8 cellular contexts compared by ENCODE assay signal in genomic region chr14:69005432-69006148, GRCh38. TPM values are rescaled to one million over a fixed set of nuclear protein-coding genes. Genes with fewer than 3 reads are reported as not detected.
DNase-seq lines count a peak whose midpoint lies in the region; ATAC-seq and TF ChIP-seq lines count a peak whose summit lies in the region.

No MANE protein-coding gene starts in this region.

- intact Hi-C loops in sigmoid colon (cut with DNase I), result no loop called here
- intact Hi-C loops in CD14-positive monocyte (cut with micrococcal nuclease), result no loop called here

- no peaks in the 10 kb centered on the region for H3K36me3 Mint-ChIP-seq in CD14-positive monocyte

- H3K27me3 ChIP-seq in SJSA1 (replicated peaks), result no peaks in the 10 kb centered on the region
- H3K27me3 ChIP-seq in sigmoid colon, result no peaks in the 10 kb centered on the region

- TF ChIP-seq EP300 in sigmoid colon (IDR thresholded peaks at IDR 0.05), result peak in 1 of 4 donors; percentile 73

- peaks cover 1 to 3% (median 1%) of the 10 kb centered on the region in 3 donors for H3K27me3 Mint-ChIP-seq in CD14-positive monocyte (ENCODE audit: low read depth in 3 of 3)

- DNase-seq in H4 (ENCODE audit: low spot score) (peak; percentile 90), SJSA1 (ENCODE audit: low read depth in 1 of 2, low spot score in 2 of 2) (peak; percentile 79 to 88), glomerular endothelial cell (ENCODE audit: extremely low read depth, low read depth, low spot score) (peak; percentile 89), sigmoid colon (peak; percentile 89), GDM1 (lab: John Stamatoyannopoulos, UW) (no peak), T-helper 9 cell (no peak), CD14-positive monocyte (ENCODE audit: low spot score) (no peak)

- H3K27ac Mint-ChIP-seq in CD14-positive monocyte, result no peak overlapping the region

- H3K36me3 ChIP-seq in SJSA1, result no peaks in the 10 kb centered on the region
- H3K36me3 ChIP-seq in sigmoid colon, result no peaks in the 10 kb centered on the region

- H3K4me1 ChIP-seq in SJSA1 (replicated peaks) (peaks cover 33% of the 10 kb centered on the region), sigmoid colon (peaks cover 0 to 32% (median 18%) of the 10 kb centered on the region in 4 donors)

- peaks cover 0 to 2% (median 0%) of the 10 kb centered on the region in 7 donors for H3K9me3 Mint-ChIP-seq in CD14-positive monocyte

- TF ChIP-seq CTCF in sigmoid colon (IDR thresholded peaks at IDR 0.05) (no peak), CD14-positive monocyte (IDR thresholded peaks at IDR 0.05) (no peak)

- WGBS in sigmoid colon, 2 donors, result 52 to 68% methylated on average over 11 of the region's 11 CpGs

- H3K4me3 ChIP-seq in SJSA1 (no peak overlapping the region), sigmoid colon (no peak overlapping the region)

- H3K27ac ChIP-seq in SJSA1, result no peak overlapping the region
- peak overlapping the region in 3 of 4 donors; percentile 43 to 74 (median 66) for H3K27ac ChIP-seq in sigmoid colon

- no peak overlapping the region for H3K4me3 Mint-ChIP-seq in CD14-positive monocyte

- peaks cover 14% of the 10 kb centered on the region for H3K4me1 Mint-ChIP-seq in CD14-positive monocyte

- no peak for ATAC-seq in GM21367 (IDR thresholded peaks at IDR 0.05; ENCODE audit: unreplicated experiment)

- no peak for TF ChIP-seq POLR2A in sigmoid colon (IDR thresholded peaks at IDR 0.05)

- H3K9me3 ChIP-seq in SJSA1 (replicated peaks) (no peaks in the 10 kb centered on the region), sigmoid colon (no peaks in the 10 kb centered on the region)

RNA-seq across cellular contexts. Expression of gene ACTN1, which starts 26.5 kb away (rescaled TPM):
- 102 and 127 TPM in 2 replicates for total RNA-seq in H4 (2014; rRNA removed; shearing (Covaris generic))
- total RNA-seq in SJSA1 (2014; rRNA removed; shearing (Covaris generic)), result 262 and 370 TPM in 2 replicates
- total RNA-seq in glomerular endothelial cell, result 595 and 671 TPM in 2 replicates
- total RNA-seq in sigmoid colon, result 1,000 to 10,000 TPM in 1 of 4 donors, 100 to 1,000 TPM in 3; 372 to 1,069 (median 688) TPM
- 10 to 100 TPM; 20.1 to 98.1 (median 24.0) TPM for polyA plus RNA-seq in sigmoid colon
- 10 to 100 TPM; 41.4 to 75.0 TPM for polyA plus RNA-seq in CD14-positive monocyte

Comparison
In these comparisons a context has a peak if more than half of its experiments do, and no peak if none do; other contexts are left out.
1. DNase-seq: peak in H4 (single experiment), SJSA1 (2 of 2), glomerular endothelial cell (single experiment) and sigmoid colon (single experiment); none in GDM1 (single experiment), T-helper 9 cell (single experiment) and CD14-positive monocyte (single experiment).